Comparison of ENCODE assay signal across 1 cellular context in genomic region chr21:39377444-39378050, GRCh38.
TF ChIP-seq lines count a peak whose summit lies in the region.

No MANE protein-coding gene starts in this region.

TF ChIP-seq in IMR-90, 13 proteins besides CTCF, POLR2A, EP300 and RAD21:
- no peak for TF ChIP-seq RFX5 (IDR thresholded peaks at IDR 0.05; ENCODE audit: low read depth, low read length)
- no peak for TF ChIP-seq RCOR1 (IDR thresholded peaks at IDR 0.05; ENCODE audit: insufficient replicate concordance, low read length)
- no peak for TF ChIP-seq CHD1 (IDR thresholded peaks at IDR 0.05; ENCODE audit: low read depth, low read length)
- TF ChIP-seq ELK1 (IDR thresholded peaks at IDR 0.05; ENCODE audit: borderline replicate concordance, low read depth, low read length) = no peak
- no peak for TF ChIP-seq MAFK (IDR thresholded peaks at IDR 0.05; ENCODE audit: low read depth, low read length)
- TF ChIP-seq BHLHE40 (IDR thresholded peaks at IDR 0.05; ENCODE audit: low read depth, low read length) = no peak
- no peak for TF ChIP-seq MAZ (IDR thresholded peaks at IDR 0.05; ENCODE audit: borderline replicate concordance, low read depth, low read length)
- TF ChIP-seq MXI1 (IDR thresholded peaks at IDR 0.05; ENCODE audit: borderline replicate concordance, low read depth, low read length) = no peak
- no peak for TF ChIP-seq USF2 (IDR thresholded peaks at IDR 0.05; ENCODE audit: low read depth, low read length)
- TF ChIP-seq FOS (IDR thresholded peaks at IDR 0.05; ENCODE audit: low read depth, low read length) = no peak
- TF ChIP-seq NFE2L2 (IDR thresholded peaks at IDR 0.05; ENCODE audit: low read depth, low read length) = no peak
- no peak for TF ChIP-seq SMC3 (IDR thresholded peaks at IDR 0.05; ENCODE audit: low read depth, low read length)
- no peak for TF ChIP-seq CEBPB (IDR thresholded peaks at IDR 0.05; ENCODE audit: low read depth, low read length)
